8 cellular contexts compared by ENCODE assay signal in genomic region chr16:30985401-30986128, GRCh38. TPM values are rescaled to one million over a fixed set of nuclear protein-coding genes. Genes with fewer than 3 reads are reported as not detected.
DNase-seq lines count a peak whose midpoint lies in the region; ATAC-seq, FAIRE-seq and TF ChIP-seq lines count a peak whose summit lies in the region.

No MANE protein-coding gene starts in this region.

- POLR2A ChIA-PET in Caco-2 (lab: Charles Lee): no interaction called here

- no peaks in the 10 kb centered on the region for H4K20me1 ChIP-seq in keratinocyte (ENCODE audit: control insufficient read depth, extremely low read depth, insufficient read depth, low read length)

- peak; percentile 50 to 56 for DNase-seq in Caco-2
- peak; percentile 83 for DNase-seq in NCI-H1105 treated with DMSO at 0.1 percent for 48 hours (lab: John Stamatoyannopoulos, UW)
- no peak for DNase-seq in adipocyte (ENCODE audit: low read depth)
- no peak for DNase-seq in keratinocyte (ENCODE audit: low read depth, low spot score)
- no peak for DNase-seq in thoracic aorta (ENCODE audit: low spot score)
- DNase-seq in retina: no peak
- no peak for DNase-seq in UCSD-AML1 (lab: John Stamatoyannopoulos, UW; ENCODE audit: unreplicated experiment)

- H3K27me3 Mint-ChIP-seq in Caco-2 (ENCODE audit: insufficient read depth, unreplicated experiment): no peaks in the 10 kb centered on the region

- CTCF ChIA-PET in Caco-2 (lab: Charles Lee): interaction anchor here (1.0 to 1.9 kb wide), 6 partner anchors 11 to 457 kb away, joined by 3 to 13 read pairs (median 5); partner anchors contain the start of genes KAT8, ZNF646, ZNF668 and ZNF843

- H3K4me3 ChIP-seq in Caco-2 (ENCODE audit: low read depth, low read length) (no peak overlapping the region), adipocyte (ENCODE audit: low read length) (peak overlapping the region; percentile 76), keratinocyte (ENCODE audit: control insufficient read depth in 2 of 3, extremely low read depth in 1 of 3, insufficient read depth in 2 of 3, low read depth in 1 of 3, low read length in 3 of 3) (peak overlapping the region in 2 of 3 experiments; percentile 5 to 37), thoracic aorta (peak overlapping the region; percentile 60)

- no peaks in the 10 kb centered on the region for H3K9me1 ChIP-seq in keratinocyte (ENCODE audit: control insufficient read depth, extremely low read depth, insufficient read depth, low read length)

- BruUV-seq in Caco-2 (replicated peaks; lab: Mats Ljungman, UMichigan): no TSS peak

- H3K27ac ChIP-seq in keratinocyte (ENCODE audit: control insufficient read depth, insufficient read depth, low read length): no peak overlapping the region
- H3K27ac ChIP-seq in thoracic aorta: no peak overlapping the region

- H3K4me3 Mint-ChIP-seq in Caco-2 (ENCODE audit: unreplicated experiment): peak overlapping the region; percentile 59

- peak overlapping the region; percentile 66 for H3K4me2 ChIP-seq in keratinocyte (ENCODE audit: control insufficient read depth, extremely low read depth, insufficient read depth, low read depth, low read length)

- ATAC-seq in thoracic aorta (ENCODE audit: insufficient number of reproducible peaks, low FRiP score, low read depth) (no peak), HG02678 (IDR thresholded peaks at IDR 0.05; ENCODE audit: unreplicated experiment) (no peak)

- intact Hi-C loops in Caco-2 (cut with micrococcal nuclease; ENCODE audit: unreplicated experiment): loop anchor here (2.0 to 5.0 kb wide), 3 partner anchors 31 to 157 kb away; no protein-coding TSS in a partner anchor

- no peaks in the 10 kb centered on the region for H3K9me3 Mint-ChIP-seq in Caco-2 (ENCODE audit: unreplicated experiment)

- FAIRE-seq in keratinocyte (lab: Jason Lieb, UNC): no peak

- H3K9ac ChIP-seq in adipocyte (ENCODE audit: low read length) (peak overlapping the region; percentile 83), keratinocyte (ENCODE audit: control insufficient read depth, extremely low read depth, insufficient read depth, low read length) (no peak overlapping the region)

- H3K36me3 Mint-ChIP-seq in Caco-2 (ENCODE audit: insufficient read depth, unreplicated experiment): peaks cover 14% of the 10 kb centered on the region

- H3K9me3 ChIP-seq in Caco-2 (no peaks in the 10 kb centered on the region), adipocyte (ENCODE audit: control insufficient read depth, low read length) (no peaks in the 10 kb centered on the region), keratinocyte (ENCODE audit: control insufficient read depth, low read depth, low read length) (no peaks in the 10 kb centered on the region), thoracic aorta (no peaks in the 10 kb centered on the region)

- peaks cover 6% of the 10 kb centered on the region for H3K4me1 Mint-ChIP-seq in Caco-2 (ENCODE audit: low read depth, unreplicated experiment)

- dilution Hi-C loops in keratinocyte (cut with MboI; ENCODE audit: extremely low pct_ligation_motif_present, low sequenced_read_pairs): no loop called here

- H3K79me2 ChIP-seq in keratinocyte (ENCODE audit: control insufficient read depth, insufficient read depth, low read length): no peaks in the 10 kb centered on the region

- TF ChIP-seq CTCF in Caco-2 (IDR thresholded peaks at IDR 0.05; ENCODE audit: insufficient read depth in 1 of 2, low read depth in 1 of 2, low read length in 1 of 2, severe bottlenecking in 1 of 2, unreplicated experiment in 1 of 2) (peak in 1 of 2 experiments; percentile 50), keratinocyte (optimal IDR thresholded peaks at IDR 0.05 in 1 of 3, IDR thresholded peaks at IDR 0.05 in 1 of 3, conservative IDR thresholded peaks at IDR 0.05 in 1 of 3; ENCODE audit: extremely low read depth in 1 of 3, insufficient read depth in 2 of 3, low read length in 3 of 3) (peak in 2 of 3 experiments; percentile 29 to 76), thoracic aorta (IDR thresholded peaks at IDR 0.05) (no peak)

- H3K27me3 ChIP-seq in Caco-2 (replicated peaks; ENCODE audit: control insufficient read depth, insufficient read depth, low read length) (no peaks in the 10 kb centered on the region), adipocyte (replicated peaks; ENCODE audit: control insufficient read depth, insufficient read depth, low read length) (no peaks in the 10 kb centered on the region), keratinocyte (ENCODE audit: control insufficient read depth, extremely low read depth, insufficient read depth, low read length) (no peaks in the 10 kb centered on the region), thoracic aorta (replicated peaks; ENCODE audit: insufficient read depth) (no peaks in the 10 kb centered on the region)

- peak overlapping the region; percentile 23 for H2AFZ ChIP-seq in keratinocyte (ENCODE audit: control insufficient read depth, low read length)

- H3K4me1 ChIP-seq in Caco-2: peaks cover 7% of the 10 kb centered on the region
- H3K4me1 ChIP-seq in adipocyte (ENCODE audit: control insufficient read depth, insufficient read depth, low read length): peaks cover 29% of the 10 kb centered on the region
- H3K4me1 ChIP-seq in keratinocyte (ENCODE audit: control insufficient read depth, extremely low read depth, insufficient read depth, low read length): peaks cover 15% of the 10 kb centered on the region
- peaks cover 0 to 10% of the 10 kb centered on the region in 2 donors for H3K4me1 ChIP-seq in thoracic aorta (ENCODE audit: control insufficient read depth in 1 of 2, low read depth in 2 of 2)

- H3K27ac Mint-ChIP-seq in Caco-2 (ENCODE audit: unreplicated experiment): no peak overlapping the region

- H3K36me3 ChIP-seq in Caco-2 (ENCODE audit: control insufficient read depth, insufficient read depth, low read length) (no peaks in the 10 kb centered on the region), adipocyte (ENCODE audit: control insufficient read depth, insufficient read depth, low read length, severe bottlenecking) (peaks cover 24% of the 10 kb centered on the region), keratinocyte (ENCODE audit: control insufficient read depth in 2 of 2, extremely low read depth in 1 of 2, insufficient read depth in 2 of 2, low read length in 2 of 2) (peaks cover 9 to 14% of the 10 kb centered on the region in 2 experiments), thoracic aorta (peaks cover 17% of the 10 kb centered on the region)

RNA-seq across cellular contexts. Expression of gene HSD3B7, which starts 0.6 kb away (rescaled TPM):
- total RNA-seq in Caco-2 (2022) (1.3 and 2.4 TPM in 2 replicates), thoracic aorta (10 to 100 TPM; 16.4 to 26.8 TPM)
- 2.0 to 3.5 TPM (median 2.4 TPM) in 3 replicates for polyA plus RNA-seq in keratinocyte
- 1.6 TPM for polyA plus RNA-seq in keratinocyte (2011; ENCODE audit: low read depth)
- polyA plus RNA-seq in keratinocyte (2011; cell fraction: cytosol; rRNA removed): 1.6 and 2.9 TPM in 2 replicates
- 3.9 and 4.7 TPM in 2 replicates for polyA plus RNA-seq in keratinocyte (2011; cell fraction: nucleus; rRNA removed)
- polyA plus RNA-seq in keratinocyte (2012; ENCODE audit: low replicate concordance): 2.1 and 6.1 TPM in 2 replicates
- polyA minus RNA-seq in keratinocyte: 2.4 to 3.8 TPM (median 2.4 TPM) in 3 replicates
- 3.5 TPM for polyA minus RNA-seq in keratinocyte (2011; cell fraction: cytosol; rRNA and poly(A)+ RNA removed)
- 1.8 and 2.1 TPM in 2 replicates for polyA minus RNA-seq in keratinocyte (2011; cell fraction: nucleus; rRNA and poly(A)+ RNA removed)

RNA-seq across cellular contexts. Expression of gene STX1B, which starts 24.9 kb away (rescaled TPM):
- 0.46 and 0.77 TPM in 2 replicates for total RNA-seq in Caco-2 (2022)
- polyA plus RNA-seq in keratinocyte: 0.34 to 0.55 TPM (median 0.50 TPM) in 3 replicates
- 1.2 TPM for polyA plus RNA-seq in keratinocyte (2011; ENCODE audit: low read depth)
- 0.19 and 0.44 TPM in 2 replicates for polyA plus RNA-seq in keratinocyte (2011; cell fraction: cytosol; rRNA removed)
- 3.5 and 5.4 TPM in 2 replicates for polyA plus RNA-seq in keratinocyte (2011; cell fraction: nucleus; rRNA removed)
- polyA plus RNA-seq in keratinocyte (2012; ENCODE audit: low replicate concordance): 0.29 and 0.63 TPM in 2 replicates
- 0.63 to 3.0 TPM (median 0.70 TPM) in 3 replicates for polyA minus RNA-seq in keratinocyte
- polyA minus RNA-seq in keratinocyte (2011; cell fraction: cytosol; rRNA and poly(A)+ RNA removed): 0.38 TPM
- 0.42 and 1.4 TPM in 2 replicates for polyA minus RNA-seq in keratinocyte (2011; cell fraction: nucleus; rRNA and poly(A)+ RNA removed)
- total RNA-seq in thoracic aorta: 1 to 10 TPM in 1 of 2 donors, under 1 TPM in 1; 0.68 to 1.6 TPM

RNA-seq across cellular contexts. Expression of gene SETD1A, which starts 28.0 kb away (rescaled TPM):
- total RNA-seq in Caco-2 (2022) (21.5 and 26.3 TPM in 2 replicates), thoracic aorta (10 to 100 TPM in 1 of 2 donors, 1 to 10 TPM in 1; 7.4 to 14.6 TPM)
- polyA plus RNA-seq in keratinocyte: 0.94 to 3.7 TPM (median 1.1 TPM) in 3 replicates
- polyA plus RNA-seq in keratinocyte (2011; ENCODE audit: low read depth): 3.0 TPM
- 1.4 and 2.1 TPM in 2 replicates for polyA plus RNA-seq in keratinocyte (2011; cell fraction: cytosol; rRNA removed)
- 8.9 and 11.2 TPM in 2 replicates for polyA plus RNA-seq in keratinocyte (2011; cell fraction: nucleus; rRNA removed)
- 4.7 and 10.9 TPM in 2 replicates for polyA plus RNA-seq in keratinocyte (2012; ENCODE audit: low replicate concordance)
- polyA minus RNA-seq in keratinocyte: 1.5 to 17.4 TPM (median 2.2 TPM) in 3 replicates
- polyA minus RNA-seq in keratinocyte (2011; cell fraction: cytosol; rRNA and poly(A)+ RNA removed): 2.5 TPM
- 3.7 and 5.2 TPM in 2 replicates for polyA minus RNA-seq in keratinocyte (2011; cell fraction: nucleus; rRNA and poly(A)+ RNA removed)

RNA-seq across cellular contexts. Expression of gene ORAI3, which starts 36.7 kb away (rescaled TPM):
- total RNA-seq in Caco-2 (2022) (4.7 TPM in 2 replicates), thoracic aorta (10 to 100 TPM; 19.0 to 35.7 TPM)
- polyA plus RNA-seq in keratinocyte: 8.1 to 12.7 TPM (median 10.8 TPM) in 3 replicates
- 2.3 TPM for polyA plus RNA-seq in keratinocyte (2011; ENCODE audit: low read depth)
- polyA plus RNA-seq in keratinocyte (2011; cell fraction: cytosol; rRNA removed): 10.3 and 13.2 TPM in 2 replicates
- 16.6 and 23.6 TPM in 2 replicates for polyA plus RNA-seq in keratinocyte (2011; cell fraction: nucleus; rRNA removed)
- polyA plus RNA-seq in keratinocyte (2012; ENCODE audit: low replicate concordance): 8.0 and 11.6 TPM in 2 replicates
- 11.8 to 14.7 TPM (median 13.6 TPM) in 3 replicates for polyA minus RNA-seq in keratinocyte
- 10.6 TPM for polyA minus RNA-seq in keratinocyte (2011; cell fraction: cytosol; rRNA and poly(A)+ RNA removed)
- 12.5 and 14.9 TPM in 2 replicates for polyA minus RNA-seq in keratinocyte (2011; cell fraction: nucleus; rRNA and poly(A)+ RNA removed)

RNA-seq across cellular contexts. Expression of gene STX4, which starts 47.8 kb away (rescaled TPM):
- total RNA-seq in Caco-2 (2022) (27.9 and 29.2 TPM in 2 replicates), thoracic aorta (10 to 100 TPM; 39.3 to 50.5 TPM)
- polyA plus RNA-seq in keratinocyte: 43.6 to 51.1 TPM (median 48.3 TPM) in 3 replicates
- polyA plus RNA-seq in keratinocyte (2011; ENCODE audit: low read depth): 139 TPM
- polyA plus RNA-seq in keratinocyte (2011; cell fraction: cytosol; rRNA removed): 33.8 and 46.2 TPM in 2 replicates
- 96.7 and 114 TPM in 2 replicates for polyA plus RNA-seq in keratinocyte (2011; cell fraction: nucleus; rRNA removed)
- polyA plus RNA-seq in keratinocyte (2012; ENCODE audit: low replicate concordance): 59.5 and 62.0 TPM in 2 replicates
- polyA minus RNA-seq in keratinocyte: 33.7 to 63.9 TPM (median 36.5 TPM) in 3 replicates
- polyA minus RNA-seq in keratinocyte (2011; cell fraction: cytosol; rRNA and poly(A)+ RNA removed): 46.0 TPM
- polyA minus RNA-seq in keratinocyte (2011; cell fraction: nucleus; rRNA and poly(A)+ RNA removed): 18.5 and 24.1 TPM in 2 replicates

Comparison
In these comparisons a context has a peak if more than half of its experiments do, and no peak if none do; other contexts are left out.
1. DNase-seq: peak in Caco-2 (2 of 2) and NCI-H1105 treated with DMSO at 0.1 percent for 48 hours (single experiment); none in adipocyte (single experiment), keratinocyte (single experiment), thoracic aorta (single experiment), retina (single experiment) and UCSD-AML1 (single experiment).